1 cellular context compared by ENCODE assay signal in genomic region chr1:43531906-43532584, GRCh38.
TF ChIP-seq lines count a peak whose summit lies in the region.

No MANE protein-coding gene starts in this region.

TF ChIP-seq in H1, 55 proteins besides CTCF, POLR2A, EP300 and RAD21 (continued from another document):
- TF ChIP-seq NRF1 (IDR thresholded peaks at IDR 0.05; ENCODE audit: low read depth, low read length): no peak
- peak; percentile 92 for TF ChIP-seq SP1 (IDR thresholded peaks at IDR 0.05; ENCODE audit: low read depth, low read length)
- no peak for TF ChIP-seq CHD7 (IDR thresholded peaks at IDR 0.05; ENCODE audit: insufficient replicate concordance, low read length)
- TF ChIP-seq ATF2 (IDR thresholded peaks at IDR 0.05; ENCODE audit: low read length): no peak
- TF ChIP-seq TAF7 (optimal IDR thresholded peaks at IDR 0.05; ENCODE audit: borderline replicate concordance, low read depth, low read length): peak; percentile 32
- TF ChIP-seq CTBP2 (IDR thresholded peaks at IDR 0.05; ENCODE audit: borderline replicate concordance, insufficient read depth, insufficient read length, low read length): no peak
- no peak for TF ChIP-seq CHD1 (IDR thresholded peaks at IDR 0.05; ENCODE audit: low read depth, low read length)
- TF ChIP-seq TEAD4 (IDR thresholded peaks at IDR 0.05; ENCODE audit: low read depth, low read length): peak; percentile 94
- no peak for TF ChIP-seq JUN (IDR thresholded peaks at IDR 0.05; ENCODE audit: low read depth, low read length)
- TF ChIP-seq SAP30 (IDR thresholded peaks at IDR 0.05; ENCODE audit: insufficient read depth, insufficient replicate concordance, low read length): peak; percentile 65
- TF ChIP-seq CHD2 (IDR thresholded peaks at IDR 0.05; ENCODE audit: low read length): peak; percentile 35
- no peak for TF ChIP-seq CBX8 (IDR thresholded peaks at IDR 0.05; ENCODE audit: borderline replicate concordance, low read depth, low read length)
- TF ChIP-seq BCL11A (IDR thresholded peaks at IDR 0.05; ENCODE audit: low read depth in 2 of 2, low read length in 2 of 2): peak in 1 of 2 experiments; percentile 18
- peak; percentile 90 for TF ChIP-seq ASH2L (IDR thresholded peaks at IDR 0.05; ENCODE audit: low read length)
- TF ChIP-seq TBP (IDR thresholded peaks at IDR 0.05; ENCODE audit: low read depth, low read length): no peak
- peak; percentile 23 for TF ChIP-seq KDM4A (IDR thresholded peaks at IDR 0.05; ENCODE audit: low read depth, low read length, severe bottlenecking)
- TF ChIP-seq SP4 (IDR thresholded peaks at IDR 0.05; ENCODE audit: low read length): no peak
- 0 out of 2 replicates have a peak, but pooled peaks have one; percentile 23 for TF ChIP-seq TAF1 (IDR thresholded peaks at IDR 0.05; ENCODE audit: low read depth, low read length)
- 0 out of 2 replicates have a peak, but pooled peaks have one; percentile 17 for TF ChIP-seq SUZ12 (IDR thresholded peaks at IDR 0.05; ENCODE audit: low read length)
- TF ChIP-seq POLR2AphosphoS5 (IDR thresholded peaks at IDR 0.05; ENCODE audit: low read depth, low read length): no peak
- TF ChIP-seq USF2 (IDR thresholded peaks at IDR 0.05; ENCODE audit: low read length): no peak
- TF ChIP-seq YY1 (IDR thresholded peaks at IDR 0.05; ENCODE audit: low read depth, low read length): no peak
- TF ChIP-seq KDM1A (IDR thresholded peaks at IDR 0.05; ENCODE audit: borderline replicate concordance, low read length): peak; percentile 23; the same call in 1 of the 2 replicates
- TF ChIP-seq TCF12 (IDR thresholded peaks at IDR 0.05; ENCODE audit: low read depth, low read length): no peak
